In genomic region chr3:177968891-177969290, GRCh38 we compare ENCODE assay signal across 17 cellular contexts.
DNase-seq lines count a peak whose midpoint lies in the region; ATAC-seq and TF ChIP-seq lines count a peak whose summit lies in the region.
"Had no signal": no experiment of that assay in that cellular context is flagged by ENCODE, and none has a peak within 500 bp of the region (broad histone marks: within the 10 kb centered on the region; RNA-seq: fewer than 3 reads in every experiment).

No MANE protein-coding gene starts in this region.

- intact Hi-C loops in sciatic nerve (cut with DNase I) = no loop called here

- peaks cover 7% of the 10 kb centered on the region for H3K4me1 ChIP-seq in RWPE2 (ENCODE audit: insufficient read depth, poor library complexity, severe bottlenecking)
- H3K4me1 ChIP-seq: Peyer's patch, SJCRH30 had no signal

- ATAC-seq in RWPE2 (ENCODE audit: low read depth) = peak; percentile 75; the same call in 2 of the 3 replicates
- ATAC-seq in GM21825 (IDR thresholded peaks at IDR 0.05; ENCODE audit: unreplicated experiment) = no peak
- ATAC-seq in sciatic nerve = no peak

- no peaks in the 10 kb centered on the region for H3K9me3 ChIP-seq in RWPE2 (ENCODE audit: severe bottlenecking)
- H3K9me3 ChIP-seq: Peyer's patch, SJCRH30 had no signal

- peak; percentile 34 for DNase-seq in EL
- peak; percentile 20 for DNase-seq in HS-5 (ENCODE audit: low read depth)
- no peak for DNase-seq in RWPE2 (ENCODE audit: low spot score)
- DNase-seq in kidney glomerular epithelial cell (lab: John Stamatoyannopoulos, UW) = peak; percentile 34
- DNase-seq in NCI-H1694 treated with DMSO at 0.1 percent for 48 hours (lab: John Stamatoyannopoulos, UW) = no peak
- DNase-seq in sciatic nerve (ENCODE audit: low spot score) = no peak
- DNase-seq in NCI-H2081 treated with DMSO at 0.1 percent for 48 hours (lab: John Stamatoyannopoulos, UW) = no peak
- DNase-seq: CD4-positive, CD25-positive, alpha-beta regulatory T cell; DMS79 treated with DMSO at 0.1 percent for 48 hours; GF-D8; Karpas-422; NCI-H1417; NCI-H446; NCI-H82; Peyer's patch; SJCRH30 had no signal

- no peak overlapping the region for H3K27ac ChIP-seq in RWPE2 (ENCODE audit: poor library complexity, severe bottlenecking)
- H3K27ac ChIP-seq: Peyer's patch, SJCRH30 had no signal

- H3K36me3 ChIP-seq in RWPE2 (ENCODE audit: low read depth) = no peaks in the 10 kb centered on the region
- H3K36me3 ChIP-seq: Peyer's patch, SJCRH30 had no signal

- no peak overlapping the region for H3K4me3 ChIP-seq in RWPE2 (ENCODE audit: severe bottlenecking)
- H3K4me3 ChIP-seq: Peyer's patch, SJCRH30 had no signal

- H3K27me3 ChIP-seq in RWPE2 (ENCODE audit: insufficient read depth, poor library complexity, severe bottlenecking) = no peaks in the 10 kb centered on the region
- H3K27me3 ChIP-seq: Peyer's patch, SJCRH30 had no signal

- no peak for TF ChIP-seq CTCF in RWPE2 (IDR thresholded peaks at IDR 0.05; ENCODE audit: poor library complexity, severe bottlenecking)

Comparison
In these comparisons a context has a peak if more than half of its experiments do, and no peak if none do; other contexts are left out.
1. DNase-seq: peak in EL (single experiment), HS-5 (single experiment) and kidney glomerular epithelial cell (single experiment); none in RWPE2 (single experiment), NCI-H1694 treated with DMSO at 0.1 percent for 48 hours (single experiment), sciatic nerve (single experiment) and NCI-H2081 treated with DMSO at 0.1 percent for 48 hours (single experiment).